ENCODE assay signal across 8 cellular contexts in genomic region chr17:19533718-19534561, GRCh38. TPM values are rescaled to one million over a fixed set of nuclear protein-coding genes. Genes with fewer than 3 reads are reported as not detected.
DNase-seq lines count a peak whose midpoint lies in the region; ATAC-seq and TF ChIP-seq lines count a peak whose summit lies in the region.

Gene SLC47A1 (plus strand): TSS chr17:19533854. CDS start chr17:19533940, 86 bp downstream.

- H3K36me3 ChIP-seq in adrenal gland (replicated peaks in 1 of 2) (no peaks in the 10 kb centered on the region), iPS-20b (ENCODE audit: insufficient read depth, low read depth, low read length) (no peaks in the 10 kb centered on the region), skeletal muscle tissue (ENCODE audit: control insufficient read depth in 3 of 3, insufficient read depth in 3 of 3, low read length in 3 of 3) (no peaks in the 10 kb centered on the region)

- peak within 1 kb of the TSS; percentile 76 to 89 for H3K4me3 Mint-ChIP-seq in CD14-positive monocyte

- no peak for TF ChIP-seq CTCF in CD14-positive monocyte (IDR thresholded peaks at IDR 0.05)
- no peak for TF ChIP-seq CTCF in adrenal gland (IDR thresholded peaks at IDR 0.05)

- H3K27me3 ChIP-seq in adrenal gland = no peaks in the 10 kb centered on the region
- peaks cover 46% of the 10 kb centered on the region for H3K27me3 ChIP-seq in iPS-20b (ENCODE audit: insufficient read depth, low read length)
- H3K27me3 ChIP-seq in skeletal muscle tissue (ENCODE audit: control insufficient read depth in 3 of 3, insufficient read depth in 3 of 3, low read length in 3 of 3) = peaks cover 0 to 7% (median 2%) of the 10 kb centered on the region in 3 donors

- H3K9ac ChIP-seq in iPS-20b (ENCODE audit: low read depth, low read length) (no peak within 1 kb of the TSS; the same call in 1 of the 2 replicates), skeletal muscle tissue (ENCODE audit: low read depth in 1 of 3, low read length in 3 of 3) (peak within 1 kb of the TSS; percentile 65 to 86 (median 71))

- H3K27me3 Mint-ChIP-seq in CD14-positive monocyte (ENCODE audit: low read depth in 3 of 3) = peaks cover 29 to 42% (median 32%) of the 10 kb centered on the region in 3 donors

- H3K27ac Mint-ChIP-seq in CD14-positive monocyte = peak within 1 kb of the TSS in 3 of 7 donors; percentile 36 to 54 (median 40)

- peaks cover 3 to 12% of the 10 kb centered on the region in 2 donors for H3K36me3 Mint-ChIP-seq in CD14-positive monocyte

- H3K9me3 ChIP-seq in adrenal gland (replicated peaks in 1 of 3) (no peaks in the 10 kb centered on the region), iPS-20b (ENCODE audit: insufficient read depth, low read depth, low read length) (no peaks in the 10 kb centered on the region), skeletal muscle tissue (ENCODE audit: control insufficient read depth in 3 of 3, low read length in 3 of 3) (no peaks in the 10 kb centered on the region)

- intact Hi-C loops in CD14-positive monocyte (cut with micrococcal nuclease) (no loop called here), adrenal gland (cut with DNase I) (no loop called here)

- peak; percentile 57 to 83 for TF ChIP-seq POLR2A in adrenal gland (IDR thresholded peaks at IDR 0.05)

- WGBS in adrenal gland, 4 donors = 1 to 8% (median 5%) methylated on average over 3 to 87 of the region's 87 CpGs

- H3K4me1 ChIP-seq in adrenal gland (replicated peaks in 1 of 2) = peaks cover 17 to 37% of the 10 kb centered on the region in 2 donors
- H3K4me1 ChIP-seq in iPS-20b (ENCODE audit: insufficient read depth, low read length) = peaks cover 4% of the 10 kb centered on the region; the same call in 1 of the 2 replicates
- peaks cover 31 to 38% (median 31%) of the 10 kb centered on the region in 3 donors for H3K4me1 ChIP-seq in skeletal muscle tissue (ENCODE audit: control insufficient read depth in 3 of 3, insufficient read depth in 3 of 3, low read length in 3 of 3)

- H3K27ac ChIP-seq in adrenal gland (peak within 1 kb of the TSS; percentile 14 to 92 (median 89)), iPS-20b (ENCODE audit: low read length) (no peak within 1 kb of the TSS), skeletal muscle tissue (ENCODE audit: low read depth, low read length) (peak within 1 kb of the TSS; percentile 19)

- H3K4me1 Mint-ChIP-seq in CD14-positive monocyte = peaks cover 43% of the 10 kb centered on the region

- ATAC-seq in HG02840 (IDR thresholded peaks at IDR 0.05; ENCODE audit: low FRiP score, unreplicated experiment) (no peak), GM21825 (IDR thresholded peaks at IDR 0.05; ENCODE audit: unreplicated experiment) (no peak)

- DNase-seq in CD14-positive monocyte (ENCODE audit: low spot score) (no peak), HuH-7.5 (ENCODE audit: low spot score) (peak; percentile 48), adrenal gland (peak in 5 of 7 donors; percentile 52 to 74 (median 72)), NCI-H1930 (lab: John Stamatoyannopoulos, UW) (no peak)

- peak within 1 kb of the TSS; percentile 1 to 91 (median 78) for H3K4me3 ChIP-seq in adrenal gland
- H3K4me3 ChIP-seq in iPS-20b (ENCODE audit: low read length) = peak within 1 kb of the TSS; percentile 66
- peak within 1 kb of the TSS; percentile 67 to 77 (median 71) for H3K4me3 ChIP-seq in skeletal muscle tissue (ENCODE audit: low read length in 3 of 3)

- peaks cover 0 to 11% (median 4%) of the 10 kb centered on the region in 7 donors for H3K9me3 Mint-ChIP-seq in CD14-positive monocyte

RNA-seq across cellular contexts. Expression of gene SLC47A1, which starts in this region (rescaled TPM):
- polyA plus RNA-seq in CD14-positive monocyte = 1 to 10 TPM in 1 of 2 donors, under 1 TPM in 1; 0.44 to 2.0 TPM
- 100 to 1,000 TPM; 126 to 630 (median 218) TPM for total RNA-seq in adrenal gland
- 100 to 1,000 TPM; 104 to 460 (median 150) TPM for polyA plus RNA-seq in adrenal gland
- 0.52 TPM for total RNA-seq in skeletal muscle tissue

Comparison
In these comparisons a context has a peak if more than half of its experiments do, and no peak if none do; other contexts are left out.
1. RNA of gene SLC47A1 (total RNA-seq): 126 to 630 TPM in adrenal gland; 0.52 TPM in skeletal muscle tissue (single experiment); every median in the first group is over 10 times any median in the second.
2. RNA of gene SLC47A1 (polyA plus RNA-seq): 104 to 460 TPM in adrenal gland; 0.44 to 2.0 TPM in CD14-positive monocyte; every median in the first group is over 10 times any median in the second.
3. DNase-seq: peak in HuH-7.5 (single experiment) and adrenal gland (5 of 7); none in CD14-positive monocyte (single experiment) and NCI-H1930 (0 of 2).
4. Peak in every context shown above with its lines, with median percentiles within 50 percentile points of each other: H3K4me3 ChIP-seq.